Comparison of ENCODE assay signal across 28 cellular contexts in the genomic region with DNA sequence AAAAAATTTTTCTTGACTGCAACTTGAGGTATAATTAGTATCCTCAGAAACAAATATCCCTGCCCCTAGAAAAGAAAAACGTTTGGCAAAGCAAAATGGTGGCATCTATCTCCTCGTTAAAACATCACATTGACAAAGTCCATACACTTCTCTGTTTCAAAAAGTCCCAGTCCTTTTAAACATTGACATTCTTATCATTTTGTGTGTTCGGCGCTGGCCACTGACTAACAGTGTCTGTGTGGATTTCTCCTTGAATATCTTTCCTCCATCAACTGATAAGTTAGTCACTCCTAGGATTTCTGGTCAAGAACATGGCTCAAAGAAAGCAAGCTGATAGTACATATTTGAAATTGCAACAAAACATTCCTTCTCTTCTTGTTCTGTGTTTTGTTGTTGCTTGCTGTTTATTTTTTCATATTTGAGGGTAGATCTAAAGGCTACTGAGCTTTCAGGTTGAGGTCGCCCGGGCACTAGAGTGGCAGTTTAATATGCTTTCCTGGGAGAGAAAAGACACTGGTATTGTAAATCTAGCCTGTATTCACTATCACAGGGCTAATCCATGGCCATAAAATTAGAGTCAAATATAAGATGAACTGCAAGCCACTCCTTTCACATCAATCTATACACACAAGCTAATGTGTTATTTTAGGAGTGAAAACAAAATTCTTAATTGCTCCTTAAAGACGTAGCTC. TPM values are rescaled to one million over a fixed set of nuclear protein-coding genes. Genes with fewer than 3 reads are reported as not detected.
"Had no signal": no experiment of that assay in that cellular context is flagged by ENCODE, and none has a peak within 500 bp of the region (broad histone marks: within the 10 kb centered on the region; RNA-seq: fewer than 3 reads in every experiment).

No MANE protein-coding gene starts in this region.

- H3K9me3 Mint-ChIP-seq: activated CD8-positive, alpha-beta T cell treated with anti-CD3 and anti-CD28 coated beads for 36 hours; activated naive CD4-positive, alpha-beta T cell treated with anti-CD3 and anti-CD28 coated beads, Interleukin-2, amount 10 ng/mL, durations not matched to agents 7 days and 5 days; activated naive CD8-positive, alpha-beta T cell treated with anti-CD3 and anti-CD28 coated beads for 36 hours; activated T-cell treated with anti-CD3 and anti-CD28 coated beads, Interleukin-2, amount 50 U/mL, for 72 hours; activated T-helper 2 cell treated with anti-CD3 and anti-CD28 coated beads, Interferon-gamma antibody, Interleukin-2, Interleukin-4, amounts not matched to agents 10 μg/mL and 5 μg/mL and 100 μg/mL, durations not matched to agents 14 hours and 24 hours and 36 hours; T-cell had no signal

- H3K9me3 ChIP-seq: MG63 had no signal

- H3K27me3 ChIP-seq: breast epithelium, MG63 had no signal

- H3K4me3 ChIP-seq: breast epithelium, MG63, SK-N-MC had no signal

- H3K36me3 Mint-ChIP-seq: activated naive CD4-positive, alpha-beta T cell treated with anti-CD3 and anti-CD28 coated beads, Interleukin-2, amount 10 ng/mL, durations not matched to agents 7 days and 5 days; activated naive CD8-positive, alpha-beta T cell treated with anti-CD3 and anti-CD28 coated beads for 36 hours; T-cell had no signal

- ATAC-seq: activated CD8-positive, alpha-beta T cell treated with anti-CD3 and anti-CD28 coated beads for 36 hours; activated T-cell treated with anti-CD3 and anti-CD28 coated beads, Interleukin-2, amount 50 U/mL, for 72 hours; Panc1; Right ventricle myocardium inferior; T-cell had no signal

- H3K4me1 ChIP-seq: breast epithelium had no signal

- H3K36me3 ChIP-seq: breast epithelium, MG63 had no signal

- DNase-seq: activated CD4-positive, CD25-positive, alpha-beta regulatory T cell; activated CD8-positive, alpha-beta memory T cell treated with anti-CD3 and anti-CD28 coated beads, Interleukin-2, amount 50 U/mL, for 4 hours; activated CD8-positive, alpha-beta T cell treated with anti-CD3 and anti-CD28 coated beads for 36 hours; activated gamma-delta T cell treated with Interleukin-2 at 50 U/mL for 16 hours; activated naive CD4-positive, alpha-beta T cell treated with anti-CD3 and anti-CD28 coated beads, Interleukin-2, amount 10 ng/mL, durations not matched to agents 7 days and 5 days; activated naive CD8-positive, alpha-beta T cell treated with anti-CD3 and anti-CD28 coated beads for 36 hours; activated T-cell treated with anti-CD3 and anti-CD28 coated beads, Interleukin-2, amount 50 U/mL, for 72 hours; anterior cingulate cortex; caudate nucleus; MG63; MV-4-11; NCI-H1105 treated with DMSO at 0.1 percent for 48 hours; NCI-H1436 treated with DMSO at 0.1 percent for 48 hours; NCI-H187; NCI-H2081; NCI-H510A treated with DMSO at 0.1 percent for 48 hours; NCI-H69; NK-92 treated with Interleukin-12 subunit alpha and Interleukin-12 subunit beta, amount 100 ng/mL, for 24 hours; OCI-M1; RPMI8226; T-cell; T-helper 2 cell had no signal

- H3K4me1 Mint-ChIP-seq: activated naive CD4-positive, alpha-beta T cell treated with anti-CD3 and anti-CD28 coated beads, Interleukin-2, amount 10 ng/mL, durations not matched to agents 7 days and 5 days; activated naive CD8-positive, alpha-beta T cell treated with anti-CD3 and anti-CD28 coated beads for 36 hours; T-cell had no signal

- H3K27ac Mint-ChIP-seq: activated CD8-positive, alpha-beta T cell treated with anti-CD3 and anti-CD28 coated beads for 36 hours; activated naive CD4-positive, alpha-beta T cell treated with anti-CD3 and anti-CD28 coated beads, Interleukin-2, amount 10 ng/mL, durations not matched to agents 7 days and 5 days; activated naive CD8-positive, alpha-beta T cell treated with anti-CD3 and anti-CD28 coated beads for 36 hours; activated T-cell treated with anti-CD3 and anti-CD28 coated beads, Interleukin-2, amount 50 U/mL, for 72 hours; activated T-helper 2 cell treated with anti-CD3 and anti-CD28 coated beads, Interferon-gamma antibody, Interleukin-2, Interleukin-4, amounts not matched to agents 10 μg/mL and 5 μg/mL and 100 μg/mL, durations not matched to agents 14 hours and 24 hours and 36 hours; T-cell had no signal

- H3K27ac ChIP-seq: breast epithelium, SK-N-MC, VCaP had no signal

- H3K4me3 Mint-ChIP-seq: activated CD8-positive, alpha-beta T cell treated with anti-CD3 and anti-CD28 coated beads for 36 hours; activated naive CD4-positive, alpha-beta T cell treated with anti-CD3 and anti-CD28 coated beads, Interleukin-2, amount 10 ng/mL, durations not matched to agents 7 days and 5 days; activated naive CD8-positive, alpha-beta T cell treated with anti-CD3 and anti-CD28 coated beads for 36 hours; activated T-cell treated with anti-CD3 and anti-CD28 coated beads, Interleukin-2, amount 50 U/mL, for 72 hours; T-cell had no signal

RNA-seq across cellular contexts. Expression of a gene that starts 8.5 kb away (rescaled TPM):
- total RNA-seq: activated CD8-positive, alpha-beta T cell treated with anti-CD3 and anti-CD28 coated beads for 36 hours; activated naive CD8-positive, alpha-beta T cell treated with anti-CD3 and anti-CD28 coated beads for 36 hours; activated T-cell treated with anti-CD3 and anti-CD28 coated beads, Interleukin-2, amount 50 U/mL, for 72 hours; activated T-helper 2 cell treated with anti-CD3 and anti-CD28 coated beads, Interferon-gamma antibody, Interleukin-2, Interleukin-4, amounts not matched to agents 10 μg/mL and 5 μg/mL and 100 μg/mL, durations not matched to agents 14 hours and 24 hours and 36 hours had no signal

RNA-seq across cellular contexts. Expression of a gene that starts 44.0 kb away (rescaled TPM):
- total RNA-seq: activated CD8-positive, alpha-beta T cell treated with anti-CD3 and anti-CD28 coated beads for 36 hours; activated naive CD8-positive, alpha-beta T cell treated with anti-CD3 and anti-CD28 coated beads for 36 hours; activated T-helper 2 cell treated with anti-CD3 and anti-CD28 coated beads, Interferon-gamma antibody, Interleukin-2, Interleukin-4, amounts not matched to agents 10 μg/mL and 5 μg/mL and 100 μg/mL, durations not matched to agents 14 hours and 24 hours and 36 hours had no signal
